In genomic region chr18:75267643-75268184, GRCh38 we compare ENCODE assay signal across 10 cellular contexts. TPM values are rescaled to one million over a fixed set of nuclear protein-coding genes. Genes with fewer than 3 reads are reported as not detected.
DNase-seq lines count a peak whose midpoint lies in the region; ATAC-seq, FAIRE-seq and TF ChIP-seq lines count a peak whose summit lies in the region.
"Had no signal": no experiment of that assay in that cellular context is flagged by ENCODE, and none has a peak within 500 bp of the region (broad histone marks: within the 10 kb centered on the region; RNA-seq: fewer than 3 reads in every experiment).

No MANE protein-coding gene starts in this region.

- no peaks in the 10 kb centered on the region for H3K79me1 ChIP-seq in H1 (ENCODE audit: low read depth, low read length)

- 84% methylated on average over 8 of the region's 8 CpGs; no CpG with 5 or more reads in 1 of the 2 experiments for WGBS in H1 (ENCODE audit: extremely low coverage in 1 of 2, insufficient coverage in 1 of 2, insufficient read length in 1 of 2, insufficient replicate concordance in 2 of 2, low coverage in 1 of 2, low lambda C conversion rate in 2 of 2, missing lambda C conversion rate in 1 of 2), 2 experiments

- no peak overlapping the region for H2BK15ac ChIP-seq in H1 (ENCODE audit: low read length)

- no peaks in the 10 kb centered on the region for H3K9me3 ChIP-seq in H1 (ENCODE audit: insufficient read depth in 2 of 2, low read depth in 1 of 2, low read length in 1 of 2)

- no peak overlapping the region for H3K27ac ChIP-seq in H1 (ENCODE audit: low read depth, low read length)

- no peak for TF ChIP-seq POLR2A in H1 (IDR thresholded peaks at IDR 0.05; ENCODE audit: control extremely low read depth in 1 of 2, low read depth in 2 of 2, low read length in 2 of 2)

- no peak overlapping the region for H2BK20ac ChIP-seq in H1 (ENCODE audit: low read length)

- H3K27me3 ChIP-seq in H1 (replicated peaks in 1 of 4; ENCODE audit: control insufficient read depth in 3 of 4, extremely low read depth in 1 of 4, insufficient read depth in 3 of 4, low read length in 3 of 4) = no peaks in the 10 kb centered on the region

- CTCF ChIA-PET in H1 (lab: Charles Lee; ENCODE audit: partially characterized antibody) = no interaction called here

- H2BK120ac ChIP-seq in H1 (replicated peaks; ENCODE audit: low read depth, low read length) = no peak overlapping the region

- no peaks in the 10 kb centered on the region for H4K20me1 ChIP-seq in H1 (replicated peaks in 1 of 2; ENCODE audit: control insufficient read depth in 1 of 2, insufficient read depth in 2 of 2, low read length in 2 of 2)

- no peak overlapping the region for H3K4me2 ChIP-seq in H1 (ENCODE audit: insufficient read depth in 1 of 2, low read depth in 2 of 2, low read length in 2 of 2)

- no peak overlapping the region for H3K18ac ChIP-seq in H1 (ENCODE audit: extremely low read depth, low read length)

- H3K79me2 ChIP-seq in H1 (ENCODE audit: control insufficient read depth in 1 of 2, insufficient read depth in 2 of 2, low read length in 2 of 2) = no peaks in the 10 kb centered on the region

- H3K4me1 Mint-ChIP-seq in endothelial cell (ENCODE audit: unreplicated experiment) = peaks cover 24% of the 10 kb centered on the region

- no peak overlapping the region for H4K5ac ChIP-seq in H1 (ENCODE audit: insufficient read length, low read depth, low read length)

- H4K8ac ChIP-seq in H1 (ENCODE audit: extremely low read depth, insufficient read depth, low read length) = no peak overlapping the region

- no peak for TF ChIP-seq CTCF in H1 (IDR thresholded peaks at IDR 0.05; ENCODE audit: control extremely low read depth in 1 of 3, insufficient read depth in 1 of 3, low read depth in 1 of 3, low read length in 3 of 3)
- TF ChIP-seq CTCF in endothelial cell (IDR thresholded peaks at IDR 0.05; ENCODE audit: unreplicated experiment) = no peak

- H3K36me3 ChIP-seq in H1 (ENCODE audit: control insufficient read depth in 2 of 4, insufficient read depth in 4 of 4, low read length in 3 of 4) = no peaks in the 10 kb centered on the region

- H2AK5ac ChIP-seq in H1 (ENCODE audit: low read depth, low read length) = no peak overlapping the region

- H2BK12ac ChIP-seq in H1 (ENCODE audit: low read depth, low read length) = no peak overlapping the region

- H3K23ac ChIP-seq in H1 (ENCODE audit: insufficient read length) = no peak overlapping the region

- no peak overlapping the region for H2AFZ ChIP-seq in H1 (ENCODE audit: low read length)

- FAIRE-seq in H1 (lab: Jason Lieb, UNC) = no peak

- no peak for TF ChIP-seq EP300 in H1 (IDR thresholded peaks at IDR 0.05; ENCODE audit: borderline replicate concordance in 1 of 2, low read depth in 2 of 2, low read length in 2 of 2)

- no peak for TF ChIP-seq RAD21 in H1 (IDR thresholded peaks at IDR 0.05 in 1 of 2, conservative IDR thresholded peaks at IDR 0.05 in 1 of 2; ENCODE audit: low read depth in 2 of 2, low read length in 2 of 2)

- H3K36me3 Mint-ChIP-seq in endothelial cell (ENCODE audit: low read depth, unreplicated experiment) = no peaks in the 10 kb centered on the region

- H3K9me3 Mint-ChIP-seq in endothelial cell (ENCODE audit: unreplicated experiment) = no peaks in the 10 kb centered on the region

- H4K91ac ChIP-seq in H1 (replicated peaks; ENCODE audit: insufficient read length, low read length) = no peak overlapping the region

- no peak overlapping the region for H3K9ac ChIP-seq in H1 (replicated peaks in 1 of 4; ENCODE audit: extremely low read depth in 1 of 4, low read depth in 3 of 4, low read length in 3 of 4)

- no peak overlapping the region for H3K56ac ChIP-seq in H1 (replicated peaks; ENCODE audit: insufficient read length, low read depth, low read length)

- peaks cover 0 to 3% (median 0%) of the 10 kb centered on the region in 4 experiments; a peak in 1 of 7 replicates for H3K4me1 ChIP-seq in H1 (replicated peaks in 1 of 4; ENCODE audit: control insufficient read depth in 3 of 4, insufficient read depth in 4 of 4, low read length in 3 of 4)

- no peak overlapping the region for H3K4ac ChIP-seq in H1 (replicated peaks; ENCODE audit: insufficient read length, low read depth, low read length)

- peaks cover 2% of the 10 kb centered on the region for H3K27me3 Mint-ChIP-seq in endothelial cell (ENCODE audit: unreplicated experiment)

- H3K4me3 ChIP-seq in H1 (ENCODE audit: extremely low read depth in 1 of 4, insufficient read depth in 2 of 4, low read depth in 3 of 4, low read length in 4 of 4) = no peak overlapping the region

- H3K23me2 ChIP-seq in H1 (ENCODE audit: low read depth, low read length) = no peaks in the 10 kb centered on the region

- ATAC-seq in GM18517 (IDR thresholded peaks at IDR 0.05; ENCODE audit: unreplicated experiment) (peak; percentile 94), GM21526 (IDR thresholded peaks at IDR 0.05; ENCODE audit: low FRiP score, unreplicated experiment) (peak; percentile 94), HG03196 (IDR thresholded peaks at IDR 0.05; ENCODE audit: unreplicated experiment) (peak; percentile 53)

- H3K4me3 Mint-ChIP-seq in endothelial cell (ENCODE audit: unreplicated experiment) = no peak overlapping the region

- no peak overlapping the region for H2BK5ac ChIP-seq in H1 (ENCODE audit: low read depth, low read length)

- DNase-seq in H1 (ENCODE audit: low read depth in 1 of 2, low spot score in 2 of 2) (no peak), H4 (ENCODE audit: low spot score) (no peak), SIG-M5 treated with dmso at 0.1 percent for 504 hours (lab: John Stamatoyannopoulos, UW; ENCODE audit: unreplicated experiment) (no peak), endothelial cell (ENCODE audit: low spot score) (no peak), T-helper 9 cell (no peak)
- DNase-seq: activated T-cell treated with anti-CD3 and anti-CD28 coated beads, Interleukin-2, amount 50 U/mL, for 1 hour; NCI-H526 treated with DMSO at 0.1 percent for 48 hours had no signal

- no peak overlapping the region for H3K14ac ChIP-seq in H1 (ENCODE audit: insufficient read length)

- H3K27ac Mint-ChIP-seq in endothelial cell (ENCODE audit: unreplicated experiment) = no peak overlapping the region

- POLR2A ChIA-PET in H1 (lab: Charles Lee; ENCODE audit: partially characterized antibody) = no interaction called here

TF ChIP-seq in H1, 55 proteins besides CTCF, POLR2A, EP300 and RAD21 (continues in another document):
- TF ChIP-seq MAFK (IDR thresholded peaks at IDR 0.05; ENCODE audit: low read depth, low read length) = peak; percentile 39; the same call in 1 of the 2 replicates

RNA-seq across cellular contexts. Expression of gene TSHZ1, which starts 57.1 kb away (rescaled TPM):
- 0.25 and 0.32 TPM in 2 replicates for total RNA-seq in H1 (2021; fragmentation: NEBNext Ultra II Directional; extraction: Animal tissue kit (Norgen Biotek cat#: 25700))
- polyA plus RNA-seq in H1 (2011; rRNA removed) = 0.03 and 0.06 TPM in 2 replicates
- polyA plus RNA-seq in H1 (2011; cell fraction: cytosol; rRNA removed) = 0.08 TPM
- polyA plus RNA-seq in H1 (2011; cell fraction: nucleus; rRNA removed) = 0.11 TPM
- polyA plus RNA-seq in H1 (2012, experiment 1 of 2) = 0.08 to 0.22 TPM (median 0.13 TPM) in 4 replicates
- 0.05 TPM for polyA plus RNA-seq in H1 (2012, experiment 2 of 2)
- polyA plus RNA-seq in H1 (2013, experiment 1 of 2) = 0.24 TPM
- polyA plus RNA-seq in H1 (2013, experiment 2 of 2) = 0.20 TPM
- 0.07 and 0.09 TPM in 2 replicates for polyA minus RNA-seq in H1 (2011; rRNA and poly(A)+ RNA removed)
- polyA minus RNA-seq in H1 (2011; cell fraction: cytosol; rRNA and poly(A)+ RNA removed) = 0.22 TPM
- polyA minus RNA-seq in H1 (2011; cell fraction: nucleus; rRNA and poly(A)+ RNA removed) = 0.20 TPM
- total RNA-seq in H4 (2014; rRNA removed; shearing (Covaris generic)) = 4.8 and 8.9 TPM in 2 replicates
- 16.3 TPM for total RNA-seq in endothelial cell (ENCODE audit: unreplicated experiment)

RNA-seq across cellular contexts. Expression of gene PTGR3, which starts 58.8 kb away (rescaled TPM):
- total RNA-seq in H1 (2021; fragmentation: NEBNext Ultra II Directional; extraction: Animal tissue kit (Norgen Biotek cat#: 25700)) = 3.6 and 3.9 TPM in 2 replicates
- polyA plus RNA-seq in H1 (2011; rRNA removed) = 2.0 and 2.8 TPM in 2 replicates
- polyA plus RNA-seq in H1 (2011; cell fraction: cytosol; rRNA removed) = 3.3 TPM
- 7.5 TPM for polyA plus RNA-seq in H1 (2011; cell fraction: nucleus; rRNA removed)
- polyA plus RNA-seq in H1 (2012, experiment 1 of 2) = 2.7 to 4.5 TPM (median 4.3 TPM) in 4 replicates
- 1.3 TPM for polyA plus RNA-seq in H1 (2012, experiment 2 of 2)
- 1.7 TPM for polyA plus RNA-seq in H1 (2013, experiment 1 of 2)
- polyA plus RNA-seq in H1 (2013, experiment 2 of 2) = 2.2 TPM
- polyA minus RNA-seq in H1 (2011; rRNA and poly(A)+ RNA removed) = 3.8 and 5.7 TPM in 2 replicates
- 5.7 TPM for polyA minus RNA-seq in H1 (2011; cell fraction: cytosol; rRNA and poly(A)+ RNA removed)
- polyA minus RNA-seq in H1 (2011; cell fraction: nucleus; rRNA and poly(A)+ RNA removed) = 5.0 TPM
- total RNA-seq in H4 (2014; rRNA removed; shearing (Covaris generic)) = 14.0 and 16.5 TPM in 2 replicates
- 26.3 TPM for total RNA-seq in endothelial cell (ENCODE audit: unreplicated experiment)
